ENCODE assay signal across 18 cellular contexts in the genomic region with DNA sequence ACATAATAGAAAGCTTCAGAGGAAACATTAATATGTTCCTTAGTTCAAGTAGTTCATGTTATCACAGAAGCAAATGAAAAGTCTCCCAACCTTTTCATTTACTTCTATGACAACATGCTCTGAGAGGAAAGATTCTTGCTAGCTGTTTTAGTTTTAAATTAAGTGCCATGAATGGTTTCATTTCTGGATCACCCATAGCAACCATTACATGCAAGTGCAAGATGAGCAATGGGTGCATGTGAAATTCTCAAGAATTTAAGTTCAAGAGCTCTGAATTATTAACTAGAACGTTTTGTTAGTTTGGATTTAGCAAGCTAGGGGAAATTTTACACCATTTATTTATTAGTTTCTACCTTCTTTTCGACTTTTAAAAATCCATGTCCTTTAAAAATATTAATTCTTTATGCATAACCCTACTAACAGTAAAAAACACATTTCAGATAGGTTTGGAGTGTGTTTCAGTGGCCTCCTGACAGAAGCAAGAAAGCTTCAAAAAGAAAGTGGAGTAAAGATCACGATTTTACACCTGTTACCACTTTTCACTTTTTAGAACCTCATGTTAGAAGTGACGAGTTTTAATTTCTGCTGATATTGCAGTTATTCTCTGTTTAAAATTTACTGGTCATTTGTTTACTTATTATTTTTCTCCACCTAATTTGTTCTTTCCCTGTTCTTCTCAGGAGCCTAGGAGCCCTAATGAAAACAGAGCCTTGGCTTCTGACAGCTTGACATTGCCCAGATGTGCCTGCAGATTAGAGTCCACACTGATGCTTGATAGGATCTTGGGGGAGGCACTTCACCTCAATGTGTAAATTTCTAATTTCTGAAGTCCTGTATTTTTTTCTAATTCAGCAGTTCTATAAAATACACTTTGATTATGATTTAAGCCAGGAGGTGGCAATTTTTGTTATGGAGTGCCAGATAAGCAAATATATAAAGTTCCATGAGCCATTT.
"Had no signal": no experiment of that assay in that cellular context is flagged by ENCODE, and none has a peak within 500 bp of the region (broad histone marks: within the 10 kb centered on the region; RNA-seq: fewer than 3 reads in every experiment).

No MANE protein-coding gene starts in this region.

- H3K36me3 ChIP-seq: lower lobe of right lung, thoracic aorta, upper lobe of left lung had no signal

- H3K4me3 ChIP-seq: lower lobe of right lung, thoracic aorta, upper lobe of left lung had no signal

- H3K4me1 ChIP-seq: lower lobe of right lung, upper lobe of left lung had no signal

- H3K27me3 ChIP-seq: upper lobe of left lung had no signal

- DNase-seq: activated CD4-positive, alpha-beta memory T cell treated with anti-CD3 and anti-CD28 coated beads for 36 hours; activated CD8-positive, alpha-beta memory T cell treated with anti-CD3 and anti-CD28 coated beads, Interleukin-2, amount 10 ng/mL, durations not matched to agents 7 days and 5 days; activated naive CD4-positive, alpha-beta T cell treated with Interleukin-2 at 50 U/mL for 16 hours; activated naive CD8-positive, alpha-beta T cell treated with anti-CD3 and anti-CD28 coated beads, Interleukin-2, amount 10 ng/mL, durations not matched to agents 7 days and 5 days; activated T-cell treated with anti-CD3 and anti-CD28 coated beads, Interleukin-2, amount 50 U/mL, for 1 hour; amygdala; dermis blood vessel endothelial cell; effector memory CD4-positive, alpha-beta T cell; left colon; lower lobe of right lung; midbrain; nucleus accumbens; posterior cingulate gyrus; stimulated activated naive B cell treated with anti-CD40 and anti-IgM and Interleukin-4, amounts not matched to agents 10 μg/mL and 1 μg/mL and 100 μg/mL, for 72 hours; upper lobe of left lung had no signal

- FAIRE-seq: TTC549 had no signal

- ATAC-seq: activated CD8-positive, alpha-beta memory T cell treated with anti-CD3 and anti-CD28 coated beads, Interleukin-2, amount 10 ng/mL, durations not matched to agents 7 days and 5 days; activated T-helper 17 cell treated with anti-CD3 and anti-CD28 coated beads, Interleukin-2, amount 50 U/mL, for 72 hours; left colon; lower lobe of right lung; stimulated activated naive B cell treated with anti-CD40 and anti-IgM and Interleukin-4, amounts not matched to agents 10 μg/mL and 1 μg/mL and 100 μg/mL, for 72 hours had no signal

- H3K27ac ChIP-seq: lower lobe of right lung, thoracic aorta, upper lobe of left lung had no signal

- H3K9me3 ChIP-seq: lower lobe of right lung, thoracic aorta, upper lobe of left lung had no signal
